Comparison of ENCODE assay signal across 22 cellular contexts in genomic region chr5:72153551-72153950, GRCh38. TPM values are rescaled to one million over a fixed set of nuclear protein-coding genes. Genes with fewer than 3 reads are reported as not detected.
DNase-seq lines count a peak whose midpoint lies in the region; ATAC-seq and TF ChIP-seq lines count a peak whose summit lies in the region.
"Had no signal": no experiment of that assay in that cellular context is flagged by ENCODE, and none has a peak within 500 bp of the region (broad histone marks: within the 10 kb centered on the region; RNA-seq: fewer than 3 reads in every experiment).

No MANE protein-coding gene starts in this region.

- intact Hi-C loops in vagina (cut with DNase I) (no loop called here), testis (cut with DNase I; ENCODE audit: low total_unique reads) (no loop called here)

- H3K4me3 ChIP-seq in endodermal cell (ENCODE audit: low read length) (no peak overlapping the region), neural progenitor cell (no peak overlapping the region), vagina (no peak overlapping the region), testis (no peak overlapping the region)
- H3K4me3 ChIP-seq: BLaER1 treated with 17β-estradiol and CSF1 and Interleukin-3, amounts not matched to agents 10 nM and 100 nM; colonic mucosa; PC-9 had no signal

- ATAC-seq in WTC11 (no peak), GM21737 (IDR thresholded peaks at IDR 0.05; ENCODE audit: unreplicated experiment) (no peak)
- ATAC-seq: foreskin keratinocyte; stimulated activated naive CD8-positive, alpha-beta T cell treated with anti-CD3 and anti-CD28 coated beads, Interleukin-15, amount 100 ng/mL, for 72 hours; T-helper 17 cell had no signal

- H4K20me1 ChIP-seq in neural progenitor cell (ENCODE audit: low read depth), result peaks cover 48% of the 10 kb centered on the region

- peaks cover 3% of the 10 kb centered on the region for H3F3A ChIP-seq in neural progenitor cell (ENCODE audit: low read depth)

- H3K27me3 ChIP-seq in endodermal cell (ENCODE audit: control insufficient read depth, insufficient read depth, low read length, poor library complexity, severe bottlenecking) (no peaks in the 10 kb centered on the region), neural progenitor cell (no peaks in the 10 kb centered on the region), vagina (no peaks in the 10 kb centered on the region), testis (no peaks in the 10 kb centered on the region)
- H3K27me3 ChIP-seq: BLaER1 treated with 17β-estradiol and CSF1 and Interleukin-3, amounts not matched to agents 10 nM and 100 nM; colonic mucosa; foreskin keratinocyte had no signal

- POLR2A ChIA-PET in WTC11 (lab: Charles Lee), result no interaction called here

- H3K27ac ChIP-seq in endodermal cell (ENCODE audit: low read depth, low read length) (peak overlapping the region; percentile 27), neural progenitor cell (no peak overlapping the region), vagina (peak overlapping the region; percentile 74), testis (peak overlapping the region in 1 of 2 donors; percentile 11)
- H3K27ac ChIP-seq: BLaER1 treated with 17β-estradiol and CSF1 and Interleukin-3, amounts not matched to agents 10 nM and 100 nM; colonic mucosa; foreskin keratinocyte; PC-9 had no signal

- H3K36me3 ChIP-seq in endodermal cell (ENCODE audit: control insufficient read depth, insufficient read depth, low read length) (peaks cover 75% of the 10 kb centered on the region), neural progenitor cell (no peaks in the 10 kb centered on the region), vagina (no peaks in the 10 kb centered on the region), testis (ENCODE audit: low read depth, missing control alignments) (no peaks in the 10 kb centered on the region)
- H3K36me3 ChIP-seq: colonic mucosa had no signal

- 78 to 91% methylated on average over 1 to 4 of the region's 4 CpGs for WGBS in endodermal cell (ENCODE audit: insufficient coverage in 1 of 2, insufficient read length in 1 of 2), 2 experiments
- 78 to 79% methylated on average over 4 of the region's 4 CpGs for WGBS in testis, 2 donors

- H3K27me3 Mint-ChIP-seq in WTC11 (ENCODE audit: low read depth) (no peaks in the 10 kb centered on the region), endodermal cell (ENCODE audit: insufficient read depth) (no peaks in the 10 kb centered on the region), neural progenitor cell (ENCODE audit: insufficient read depth, low read depth) (no peaks in the 10 kb centered on the region)

- H3K9me3 ChIP-seq in endodermal cell (ENCODE audit: control insufficient read depth, low read length), result no peaks in the 10 kb centered on the region
- H3K9me3 ChIP-seq in neural progenitor cell (ENCODE audit: low read depth), result no peaks in the 10 kb centered on the region
- no peaks in the 10 kb centered on the region for H3K9me3 ChIP-seq in vagina
- H3K9me3 ChIP-seq in testis, result no peaks in the 10 kb centered on the region
- H3K9me3 ChIP-seq: BLaER1 treated with 17β-estradiol and CSF1 and Interleukin-3, amounts not matched to agents 10 nM and 100 nM; colonic mucosa had no signal

- H3K9ac ChIP-seq in endodermal cell (ENCODE audit: extremely low read depth, low read length, poor library complexity, severe bottlenecking) (no peak overlapping the region), neural progenitor cell (no peak overlapping the region)
- H3K9ac ChIP-seq: BLaER1 treated with 17β-estradiol and CSF1 and Interleukin-3, amounts not matched to agents 10 nM and 100 nM had no signal

- CTCF ChIA-PET in WTC11 (lab: Charles Lee), result interaction anchor here (1.5 kb wide), 1 partner anchor 13 kb away, joined by 4 read pairs; no protein-coding TSS in a partner anchor

- TF ChIP-seq POLR2A in vagina (IDR thresholded peaks at IDR 0.05) (no peak), testis (IDR thresholded peaks at IDR 0.05) (no peak)

- H3K36me3 Mint-ChIP-seq in WTC11 (peaks cover 3% of the 10 kb centered on the region), endodermal cell (ENCODE audit: low read depth) (peaks cover 39% of the 10 kb centered on the region), neural progenitor cell (peaks cover 65% of the 10 kb centered on the region)

- no peak overlapping the region for H2AFZ ChIP-seq in neural progenitor cell (replicated peaks)
- H2AFZ ChIP-seq: PC-9 had no signal

- DNase-seq in WTC11 (ENCODE audit: low spot score) (no peak), endodermal cell (no peak), neural progenitor cell (ENCODE audit: low spot score) (no peak), vagina (ENCODE audit: extremely low spot score in 2 of 2) (no peak), testis (no peak)
- no peak for DNase-seq in stimulated activated CD4-positive, alpha-beta T cell treated with anti-CD3 and anti-CD28 coated beads, Interleukin-4, amount 100 ng/mL, for 24 hours
- DNase-seq: activated CD4-positive, alpha-beta memory T cell treated with anti-CD3 and anti-CD28 coated beads, Interleukin-2, amount 10 ng/mL, durations not matched to agents 7 days and 5 days; activated CD4-positive, CD25-positive, alpha-beta regulatory T cell treated with anti-CD3 and anti-CD28 coated beads, Interleukin-2, amount 50 U/mL, for 72 hours; activated CD8-positive, alpha-beta memory T cell treated with anti-CD3 and anti-CD28 coated beads, Interleukin-2, amount 50 U/mL, for 48 hours; activated naive CD4-positive, alpha-beta T cell treated with anti-CD3 and anti-CD28 coated beads, Interleukin-2, amount 50 U/mL, for 16 hours; amniotic stem cell; colonic mucosa; effector memory CD4-positive, alpha-beta T cell; erythroblast; foreskin keratinocyte; mammary epithelial cell; PC-9; stimulated activated naive CD8-positive, alpha-beta T cell treated with anti-CD3 and anti-CD28 coated beads, Interleukin-15, amount 100 ng/mL, for 72 hours; T-helper 17 cell; trophoblast cell had no signal

- H3K9me3 Mint-ChIP-seq in WTC11, result no peaks in the 10 kb centered on the region
- H3K9me3 Mint-ChIP-seq in endodermal cell, result no peaks in the 10 kb centered on the region
- H3K9me3 Mint-ChIP-seq in neural progenitor cell, result no peaks in the 10 kb centered on the region
- H3K9me3 Mint-ChIP-seq: activated CD4-positive, alpha-beta memory T cell treated with anti-CD3 and anti-CD28 coated beads, Interleukin-2, amount 10 ng/mL, durations not matched to agents 7 days and 5 days; stimulated activated naive CD8-positive, alpha-beta T cell treated with anti-CD3 and anti-CD28 coated beads, Interleukin-15, amount 100 ng/mL, for 72 hours had no signal

- H3K27ac Mint-ChIP-seq in WTC11 (peak overlapping the region; percentile 61; the same call in 1 of the 2 replicates), endodermal cell (peak overlapping the region; percentile 22), neural progenitor cell (peak overlapping the region; percentile 71)
- H3K27ac Mint-ChIP-seq: activated CD4-positive, alpha-beta memory T cell treated with anti-CD3 and anti-CD28 coated beads, Interleukin-2, amount 10 ng/mL, durations not matched to agents 7 days and 5 days; stimulated activated naive CD8-positive, alpha-beta T cell treated with anti-CD3 and anti-CD28 coated beads, Interleukin-15, amount 100 ng/mL, for 72 hours; T-helper 17 cell had no signal

- no peaks in the 10 kb centered on the region for H3K4me1 ChIP-seq in endodermal cell (ENCODE audit: control insufficient read depth, insufficient read depth, low read length)
- peaks cover 46% of the 10 kb centered on the region for H3K4me1 ChIP-seq in neural progenitor cell
- peaks cover 77% of the 10 kb centered on the region for H3K4me1 ChIP-seq in vagina
- H3K4me1 ChIP-seq in testis, result peaks cover 28% of the 10 kb centered on the region
- H3K4me1 ChIP-seq: colonic mucosa had no signal

- TF ChIP-seq CTCF in WTC11 (IDR thresholded peaks at IDR 0.05) (no peak), endodermal cell (conservative IDR thresholded peaks at IDR 0.05) (no peak), neural progenitor cell (IDR thresholded peaks at IDR 0.05) (no peak), vagina (IDR thresholded peaks at IDR 0.05) (no peak), testis (IDR thresholded peaks at IDR 0.05) (no peak)

- H3K4me3 Mint-ChIP-seq in WTC11, result no peak overlapping the region
- no peak overlapping the region for H3K4me3 Mint-ChIP-seq in endodermal cell
- no peak overlapping the region for H3K4me3 Mint-ChIP-seq in neural progenitor cell
- H3K4me3 Mint-ChIP-seq: activated CD4-positive, alpha-beta memory T cell treated with anti-CD3 and anti-CD28 coated beads, Interleukin-2, amount 10 ng/mL, durations not matched to agents 7 days and 5 days; stimulated activated naive CD8-positive, alpha-beta T cell treated with anti-CD3 and anti-CD28 coated beads, Interleukin-15, amount 100 ng/mL, for 72 hours; T-helper 17 cell had no signal

- H3K4me2 ChIP-seq in neural progenitor cell, result peak overlapping the region; percentile 2
- H3K4me2 ChIP-seq: BLaER1 treated with 17β-estradiol and CSF1 and Interleukin-3, amounts not matched to agents 10 nM and 100 nM; PC-9 had no signal

- H3K4me1 Mint-ChIP-seq in WTC11 (peaks cover 62% of the 10 kb centered on the region), endodermal cell (peaks cover 20% of the 10 kb centered on the region), neural progenitor cell (peaks cover 72% of the 10 kb centered on the region)
- H3K4me1 Mint-ChIP-seq: activated CD4-positive, alpha-beta memory T cell treated with anti-CD3 and anti-CD28 coated beads, Interleukin-2, amount 10 ng/mL, durations not matched to agents 7 days and 5 days; stimulated activated naive CD8-positive, alpha-beta T cell treated with anti-CD3 and anti-CD28 coated beads, Interleukin-15, amount 100 ng/mL, for 72 hours; T-helper 17 cell had no signal

- H3K79me2 ChIP-seq in neural progenitor cell (ENCODE audit: low read depth), result peaks cover 97% of the 10 kb centered on the region

TF ChIP-seq in WTC11, 78 proteins besides CTCF, POLR2A, EP300 and RAD21 (continues in another document):
- no peak for TF ChIP-seq ETV6 (CRISPR knock-in tag; IDR thresholded peaks at IDR 0.05)

RNA-seq across cellular contexts. Expression of gene MAP1B, which starts 46.3 kb away (rescaled TPM):
- 65.4 to 95.0 TPM (median 65.7 TPM) in 3 replicates for total RNA-seq in WTC11 (2021)
- 10 to 100 TPM; 87.9 to 93.3 TPM for total RNA-seq in endodermal cell
- polyA plus RNA-seq in endodermal cell (2013, experiment 1 of 2), result 238 TPM
- 264 TPM for polyA plus RNA-seq in endodermal cell (2013, experiment 2 of 2)
- 84.4 and 247 TPM in 2 replicates for total RNA-seq in neural progenitor cell (ENCODE audit: low replicate concordance)
- 386 TPM for total RNA-seq in vagina
- total RNA-seq in testis, result 100 to 1,000 TPM; 431 to 584 TPM
- polyA plus RNA-seq in testis (ENCODE audit: insufficient read depth, low read depth, low replicate concordance), result 20.1 TPM
